1 cellular context compared by ENCODE assay signal in the genomic region with DNA sequence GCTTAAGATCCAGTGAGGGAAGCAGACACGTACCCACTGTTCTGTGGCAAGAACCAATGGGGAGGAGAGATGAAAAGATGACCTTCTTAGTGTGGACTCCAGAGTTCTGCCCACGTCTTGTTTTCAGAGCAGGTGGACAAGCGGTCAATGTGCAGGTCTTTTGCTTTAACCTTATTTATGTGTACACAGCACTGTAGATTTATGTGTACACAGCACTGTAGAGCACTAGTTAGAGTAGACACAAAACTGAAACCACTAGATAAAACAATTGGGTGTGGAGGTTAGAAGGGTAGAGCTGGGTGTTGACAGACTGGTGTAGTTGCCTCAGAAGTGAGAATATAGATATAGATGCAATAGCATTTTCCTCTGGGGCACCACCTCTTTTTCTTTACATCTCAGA.
TF ChIP-seq lines count a peak whose summit lies in the region.

No MANE protein-coding gene starts in this region.

TF ChIP-seq in HepG2, 621 proteins besides CTCF, POLR2A, EP300 and RAD21 (continued from another document):
- TF ChIP-seq, protein P1, sequence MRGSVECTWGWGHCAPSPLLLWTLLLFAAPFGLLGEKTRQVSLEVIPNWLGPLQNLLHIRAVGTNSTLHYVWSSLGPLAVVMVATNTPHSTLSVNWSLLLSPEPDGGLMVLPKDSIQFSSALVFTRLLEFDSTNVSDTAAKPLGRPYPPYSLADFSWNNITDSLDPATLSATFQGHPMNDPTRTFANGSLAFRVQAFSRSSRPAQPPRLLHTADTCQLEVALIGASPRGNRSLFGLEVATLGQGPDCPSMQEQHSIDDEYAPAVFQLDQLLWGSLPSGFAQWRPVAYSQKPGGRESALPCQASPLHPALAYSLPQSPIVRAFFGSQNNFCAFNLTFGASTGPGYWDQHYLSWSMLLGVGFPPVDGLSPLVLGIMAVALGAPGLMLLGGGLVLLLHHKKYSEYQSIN (CRISPR knock-in tag; IDR thresholded peaks at IDR 0.05; ENCODE audit: borderline replicate concordance), result no peak
- TF ChIP-seq, protein P2, sequence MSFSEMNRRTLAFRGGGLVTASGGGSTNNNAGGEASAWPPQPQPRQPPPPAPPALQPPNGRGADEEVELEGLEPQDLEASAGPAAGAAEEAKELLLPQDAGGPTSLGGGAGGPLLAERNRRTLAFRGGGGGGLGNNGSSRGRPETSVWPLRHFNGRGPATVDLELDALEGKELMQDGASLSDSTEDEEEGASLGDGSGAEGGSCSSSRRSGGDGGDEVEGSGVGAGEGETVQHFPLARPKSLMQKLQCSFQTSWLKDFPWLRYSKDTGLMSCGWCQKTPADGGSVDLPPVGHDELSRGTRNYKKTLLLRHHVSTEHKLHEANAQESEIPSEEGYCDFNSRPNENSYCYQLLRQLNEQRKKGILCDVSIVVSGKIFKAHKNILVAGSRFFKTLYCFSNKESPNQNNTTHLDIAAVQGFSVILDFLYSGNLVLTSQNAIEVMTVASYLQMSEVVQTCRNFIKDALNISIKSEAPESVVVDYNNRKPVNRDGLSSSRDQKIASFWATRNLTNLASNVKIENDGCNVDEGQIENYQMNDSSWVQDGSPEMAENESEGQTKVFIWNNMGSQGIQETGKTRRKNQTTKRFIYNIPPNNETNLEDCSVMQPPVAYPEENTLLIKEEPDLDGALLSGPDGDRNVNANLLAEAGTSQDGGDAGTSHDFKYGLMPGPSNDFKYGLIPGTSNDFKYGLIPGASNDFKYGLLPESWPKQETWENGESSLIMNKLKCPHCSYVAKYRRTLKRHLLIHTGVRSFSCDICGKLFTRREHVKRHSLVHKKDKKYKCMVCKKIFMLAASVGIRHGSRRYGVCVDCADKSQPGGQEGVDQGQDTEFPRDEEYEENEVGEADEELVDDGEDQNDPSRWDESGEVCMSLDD (CRISPR knock-in tag; IDR thresholded peaks at IDR 0.05; ENCODE audit: borderline replicate concordance), result no peak
- TF ChIP-seq SETDB1 (CRISPR knock-in tag; IDR thresholded peaks at IDR 0.05; ENCODE audit: borderline replicate concordance) (no peak), XBP1 (CRISPR knock-in tag; IDR thresholded peaks at IDR 0.05) (no peak), FOXK1 (CRISPR knock-in tag; IDR thresholded peaks at IDR 0.05; ENCODE audit: borderline replicate concordance, low read depth) (no peak), ZNF10 (CRISPR knock-in tag; IDR thresholded peaks at IDR 0.05; ENCODE audit: borderline replicate concordance, low read depth) (no peak), SOX6 (IDR thresholded peaks at IDR 0.05) (no peak), SOX6 (CRISPR knock-in tag; IDR thresholded peaks at IDR 0.05) (peak; percentile 31; the same call in 1 of the 2 replicates), HMGA1 (CRISPR knock-in tag; conservative IDR thresholded peaks at IDR 0.05) (no peak), ZMYM4 (CRISPR knock-in tag; IDR thresholded peaks at IDR 0.05) (0 out of 2 replicates have a peak, but pooled peaks have one; percentile 51), YEATS2 (CRISPR knock-in tag; IDR thresholded peaks at IDR 0.05; ENCODE audit: borderline replicate concordance) (no peak), ZNF720 (CRISPR knock-in tag; IDR thresholded peaks at IDR 0.05) (no peak), SAP130 (CRISPR knock-in tag; IDR thresholded peaks at IDR 0.05; ENCODE audit: low read depth) (0 out of 2 replicates have a peak, but pooled peaks have one; percentile 17), FOXA3 (CRISPR knock-in tag; IDR thresholded peaks at IDR 0.05) (peak; percentile 68), ZNF253 (CRISPR knock-in tag; IDR thresholded peaks at IDR 0.05; ENCODE audit: borderline replicate concordance) (no peak), ZNF12 (CRISPR knock-in tag; IDR thresholded peaks at IDR 0.05) (no peak)
- TF ChIP-seq, protein P3, sequence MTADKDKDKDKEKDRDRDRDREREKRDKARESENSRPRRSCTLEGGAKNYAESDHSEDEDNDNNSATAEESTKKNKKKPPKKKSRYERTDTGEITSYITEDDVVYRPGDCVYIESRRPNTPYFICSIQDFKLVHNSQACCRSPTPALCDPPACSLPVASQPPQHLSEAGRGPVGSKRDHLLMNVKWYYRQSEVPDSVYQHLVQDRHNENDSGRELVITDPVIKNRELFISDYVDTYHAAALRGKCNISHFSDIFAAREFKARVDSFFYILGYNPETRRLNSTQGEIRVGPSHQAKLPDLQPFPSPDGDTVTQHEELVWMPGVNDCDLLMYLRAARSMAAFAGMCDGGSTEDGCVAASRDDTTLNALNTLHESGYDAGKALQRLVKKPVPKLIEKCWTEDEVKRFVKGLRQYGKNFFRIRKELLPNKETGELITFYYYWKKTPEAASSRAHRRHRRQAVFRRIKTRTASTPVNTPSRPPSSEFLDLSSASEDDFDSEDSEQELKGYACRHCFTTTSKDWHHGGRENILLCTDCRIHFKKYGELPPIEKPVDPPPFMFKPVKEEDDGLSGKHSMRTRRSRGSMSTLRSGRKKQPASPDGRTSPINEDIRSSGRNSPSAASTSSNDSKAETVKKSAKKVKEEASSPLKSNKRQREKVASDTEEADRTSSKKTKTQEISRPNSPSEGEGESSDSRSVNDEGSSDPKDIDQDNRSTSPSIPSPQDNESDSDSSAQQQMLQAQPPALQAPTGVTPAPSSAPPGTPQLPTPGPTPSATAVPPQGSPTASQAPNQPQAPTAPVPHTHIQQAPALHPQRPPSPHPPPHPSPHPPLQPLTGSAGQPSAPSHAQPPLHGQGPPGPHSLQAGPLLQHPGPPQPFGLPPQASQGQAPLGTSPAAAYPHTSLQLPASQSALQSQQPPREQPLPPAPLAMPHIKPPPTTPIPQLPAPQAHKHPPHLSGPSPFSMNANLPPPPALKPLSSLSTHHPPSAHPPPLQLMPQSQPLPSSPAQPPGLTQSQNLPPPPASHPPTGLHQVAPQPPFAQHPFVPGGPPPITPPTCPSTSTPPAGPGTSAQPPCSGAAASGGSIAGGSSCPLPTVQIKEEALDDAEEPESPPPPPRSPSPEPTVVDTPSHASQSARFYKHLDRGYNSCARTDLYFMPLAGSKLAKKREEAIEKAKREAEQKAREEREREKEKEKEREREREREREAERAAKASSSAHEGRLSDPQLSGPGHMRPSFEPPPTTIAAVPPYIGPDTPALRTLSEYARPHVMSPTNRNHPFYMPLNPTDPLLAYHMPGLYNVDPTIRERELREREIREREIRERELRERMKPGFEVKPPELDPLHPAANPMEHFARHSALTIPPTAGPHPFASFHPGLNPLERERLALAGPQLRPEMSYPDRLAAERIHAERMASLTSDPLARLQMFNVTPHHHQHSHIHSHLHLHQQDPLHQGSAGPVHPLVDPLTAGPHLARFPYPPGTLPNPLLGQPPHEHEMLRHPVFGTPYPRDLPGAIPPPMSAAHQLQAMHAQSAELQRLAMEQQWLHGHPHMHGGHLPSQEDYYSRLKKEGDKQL (CRISPR knock-in tag; IDR thresholded peaks at IDR 0.05; ENCODE audit: low read depth), result no peak
- TF ChIP-seq, protein P4, sequence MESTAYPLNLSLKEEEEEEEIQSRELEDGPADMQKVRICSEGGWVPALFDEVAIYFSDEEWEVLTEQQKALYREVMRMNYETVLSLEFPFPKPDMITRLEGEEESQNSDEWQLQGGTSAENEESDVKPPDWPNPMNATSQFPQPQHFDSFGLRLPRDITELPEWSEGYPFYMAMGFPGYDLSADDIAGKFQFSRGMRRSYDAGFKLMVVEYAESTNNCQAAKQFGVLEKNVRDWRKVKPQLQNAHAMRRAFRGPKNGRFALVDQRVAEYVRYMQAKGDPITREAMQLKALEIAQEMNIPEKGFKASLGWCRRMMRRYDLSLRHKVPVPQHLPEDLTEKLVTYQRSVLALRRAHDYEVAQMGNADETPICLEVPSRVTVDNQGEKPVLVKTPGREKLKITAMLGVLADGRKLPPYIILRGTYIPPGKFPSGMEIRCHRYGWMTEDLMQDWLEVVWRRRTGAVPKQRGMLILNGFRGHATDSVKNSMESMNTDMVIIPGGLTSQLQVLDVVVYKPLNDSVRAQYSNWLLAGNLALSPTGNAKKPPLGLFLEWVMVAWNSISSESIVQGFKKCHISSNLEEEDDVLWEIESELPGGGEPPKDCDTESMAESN (CRISPR knock-in tag; conservative IDR thresholded peaks at IDR 0.05), result no peak
- TF ChIP-seq, protein P5, sequence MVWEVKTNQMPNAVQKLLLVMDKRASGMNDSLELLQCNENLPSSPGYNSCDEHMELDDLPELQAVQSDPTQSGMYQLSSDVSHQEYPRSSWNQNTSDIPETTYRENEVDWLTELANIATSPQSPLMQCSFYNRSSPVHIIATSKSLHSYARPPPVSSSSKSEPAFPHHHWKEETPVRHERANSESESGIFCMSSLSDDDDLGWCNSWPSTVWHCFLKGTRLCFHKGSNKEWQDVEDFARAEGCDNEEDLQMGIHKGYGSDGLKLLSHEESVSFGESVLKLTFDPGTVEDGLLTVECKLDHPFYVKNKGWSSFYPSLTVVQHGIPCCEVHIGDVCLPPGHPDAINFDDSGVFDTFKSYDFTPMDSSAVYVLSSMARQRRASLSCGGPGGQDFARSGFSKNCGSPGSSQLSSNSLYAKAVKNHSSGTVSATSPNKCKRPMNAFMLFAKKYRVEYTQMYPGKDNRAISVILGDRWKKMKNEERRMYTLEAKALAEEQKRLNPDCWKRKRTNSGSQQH (CRISPR knock-in tag; IDR thresholded peaks at IDR 0.05; ENCODE audit: low read depth), result no peak
